Comparison of ENCODE assay signal across 8 cellular contexts in genomic region chr20:653110-653589, GRCh38. TPM values are rescaled to one million over a fixed set of nuclear protein-coding genes. Genes with fewer than 3 reads are reported as not detected.
DNase-seq lines count a peak whose midpoint lies in the region; ATAC-seq, FAIRE-seq and TF ChIP-seq lines count a peak whose summit lies in the region.

SRXN1 (minus strand) TSS chr20:653200; CDS start chr20:653185, 15 bp downstream.

- H3K27ac ChIP-seq in DOHH2 (ENCODE audit: low read depth, low read length) (no peak within 1 kb of the TSS), pancreas (peak within 1 kb of the TSS; percentile 55 to 70 (median 62)), thyroid gland (peak within 1 kb of the TSS; percentile 73 to 88 (median 81))

- H3K9me3 Mint-ChIP-seq in activated naive CD8-positive, alpha-beta T cell (ENCODE audit: low read depth) = no peaks in the 10 kb centered on the region

- TF ChIP-seq POLR2A in thyroid gland (IDR thresholded peaks at IDR 0.05) = peak; percentile 30 to 78

- FAIRE-seq in pancreas (lab: Jason Lieb, UNC) = no peak

- H3K4me1 Mint-ChIP-seq in activated naive CD8-positive, alpha-beta T cell (ENCODE audit: low read depth) = peaks cover 27% of the 10 kb centered on the region

- H3K9me2 ChIP-seq in DOHH2 (replicated peaks; ENCODE audit: control insufficient read depth, low read length) = no peaks in the 10 kb centered on the region

- WGBS in pancreas, 2 donors = 1 to 2% methylated on average over 57 to 74 of the region's 74 CpGs
- WGBS in thyroid gland, 2 donors = 2 to 10% methylated on average over 4 to 12 of the region's 74 CpGs

- peak within 1 kb of the TSS; percentile 76 for H3K4me2 ChIP-seq in DOHH2 (ENCODE audit: low read length)

- peaks cover 12% of the 10 kb centered on the region for H3K27me3 ChIP-seq in DOHH2 (ENCODE audit: control insufficient read depth, low read length)
- no peaks in the 10 kb centered on the region for H3K27me3 ChIP-seq in pancreas
- no peaks in the 10 kb centered on the region for H3K27me3 ChIP-seq in thyroid gland

- H3F3A ChIP-seq in DOHH2 (ENCODE audit: control insufficient read depth, insufficient read depth) = no peaks in the 10 kb centered on the region

- H3K27me3 Mint-ChIP-seq in activated naive CD8-positive, alpha-beta T cell = peaks cover 10% of the 10 kb centered on the region

- peak within 1 kb of the TSS; percentile 83 for H3K27ac Mint-ChIP-seq in activated naive CD8-positive, alpha-beta T cell

- H3K36me3 ChIP-seq in DOHH2 (ENCODE audit: control insufficient read depth, low read length) (peaks cover 20% of the 10 kb centered on the region), pancreas (peaks cover 0 to 7% (median 5%) of the 10 kb centered on the region in 3 donors), thyroid gland (peaks cover 13 to 21% of the 10 kb centered on the region in 2 donors)

- TF ChIP-seq CTCF in DOHH2 (IDR thresholded peaks at IDR 0.05; ENCODE audit: low read depth, low read length, poor library complexity, severe bottlenecking) (peak; percentile 77), pancreas (IDR thresholded peaks at IDR 0.05) (peak; percentile 13 to 45 (median 38)), thyroid gland (IDR thresholded peaks at IDR 0.05) (peak in 4 of 6 experiments; percentile 30 to 65 (median 55))

- H3K9me3 ChIP-seq in DOHH2 (ENCODE audit: control insufficient read depth, insufficient read depth, low read length) (no peaks in the 10 kb centered on the region), pancreas (no peaks in the 10 kb centered on the region), thyroid gland (no peaks in the 10 kb centered on the region)

- peak within 1 kb of the TSS; percentile 89 for H3K4me3 Mint-ChIP-seq in activated naive CD8-positive, alpha-beta T cell

- H4K20me1 ChIP-seq in DOHH2 (ENCODE audit: control insufficient read depth, insufficient read depth, low read depth, low read length) = no peaks in the 10 kb centered on the region

- H3K4me3 ChIP-seq in DOHH2 (ENCODE audit: low read length) (peak within 1 kb of the TSS; percentile 81), pancreas (peak within 1 kb of the TSS; percentile 44 to 77 (median 67)), thyroid gland (replicated peaks in 1 of 3) (peak within 1 kb of the TSS; percentile 36 to 77 (median 55))

- peaks cover 19% of the 10 kb centered on the region for H3K4me1 ChIP-seq in DOHH2 (ENCODE audit: control insufficient read depth, low read length)
- H3K4me1 ChIP-seq in pancreas = peaks cover 0 to 7% (median 0%) of the 10 kb centered on the region in 3 donors
- H3K4me1 ChIP-seq in thyroid gland = peaks cover 12 to 19% of the 10 kb centered on the region in 2 donors

- DNase-seq in HuH-7.5 (ENCODE audit: low spot score) = peak; percentile 94
- DNase-seq in head of caudate nucleus = peak; percentile 28 to 93 (median 81)
- peak; percentile 89 to 96 (median 92) for DNase-seq in pancreas
- peak; percentile 93 to 94 for DNase-seq in thyroid gland

- ATAC-seq in GM21447 (IDR thresholded peaks at IDR 0.05; ENCODE audit: unreplicated experiment) (peak; percentile 74), SK-N-SH treated with all-trans-retinoic acid at 6 μM for 48 hours (peak; percentile 93), pancreas (peak; percentile 95 to 98 (median 96))

- intact Hi-C loops in head of caudate nucleus (cut with DNase I) = no loop called here
- intact Hi-C loops in pancreas (cut with DNase I) = no loop called here
- intact Hi-C loops in thyroid gland (cut with DNase I) = no loop called here

- H3K36me3 Mint-ChIP-seq in activated naive CD8-positive, alpha-beta T cell = peaks cover 4% of the 10 kb centered on the region

- peaks cover 19% of the 10 kb centered on the region for H3K79me2 ChIP-seq in DOHH2 (ENCODE audit: control insufficient read depth, low read length)

TF ChIP-seq in SK-N-SH treated with all-trans-retinoic acid at 6 μM for 48 hours, 23 proteins besides CTCF, POLR2A, EP300 and RAD21:
- no peak for TF ChIP-seq ZNF565 (CRISPR knock-in tag; conservative IDR thresholded peaks at IDR 0.05; ENCODE audit: low read depth)
- TF ChIP-seq, protein P1, sequence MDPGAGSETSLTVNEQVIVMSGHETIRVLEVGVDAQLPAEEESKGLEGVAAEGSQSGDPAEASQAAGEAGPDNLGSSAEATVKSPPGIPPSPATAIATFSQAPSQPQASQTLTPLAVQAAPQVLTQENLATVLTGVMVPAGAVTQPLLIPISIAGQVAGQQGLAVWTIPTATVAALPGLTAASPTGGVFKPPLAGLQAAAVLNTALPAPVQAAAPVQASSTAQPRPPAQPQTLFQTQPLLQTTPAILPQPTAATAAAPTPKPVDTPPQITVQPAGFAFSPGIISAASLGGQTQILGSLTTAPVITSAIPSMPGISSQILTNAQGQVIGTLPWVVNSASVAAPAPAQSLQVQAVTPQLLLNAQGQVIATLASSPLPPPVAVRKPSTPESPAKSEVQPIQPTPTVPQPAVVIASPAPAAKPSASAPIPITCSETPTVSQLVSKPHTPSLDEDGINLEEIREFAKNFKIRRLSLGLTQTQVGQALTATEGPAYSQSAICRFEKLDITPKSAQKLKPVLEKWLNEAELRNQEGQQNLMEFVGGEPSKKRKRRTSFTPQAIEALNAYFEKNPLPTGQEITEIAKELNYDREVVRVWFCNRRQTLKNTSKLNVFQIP (CRISPR knock-in tag; IDR thresholded peaks at IDR 0.05; ENCODE audit: borderline replicate concordance, low read depth) = no peak
- no peak for TF ChIP-seq ZFP30 (CRISPR knock-in tag; IDR thresholded peaks at IDR 0.05)
- no peak for TF ChIP-seq TCF4 (CRISPR knock-in tag; IDR thresholded peaks at IDR 0.05; ENCODE audit: borderline replicate concordance)
- no peak for TF ChIP-seq ARNTL (CRISPR knock-in tag; IDR thresholded peaks at IDR 0.05; ENCODE audit: borderline replicate concordance, low read depth)
- no peak for TF ChIP-seq ZNF70 (CRISPR knock-in tag; IDR thresholded peaks at IDR 0.05)
- TF ChIP-seq, protein P2, sequence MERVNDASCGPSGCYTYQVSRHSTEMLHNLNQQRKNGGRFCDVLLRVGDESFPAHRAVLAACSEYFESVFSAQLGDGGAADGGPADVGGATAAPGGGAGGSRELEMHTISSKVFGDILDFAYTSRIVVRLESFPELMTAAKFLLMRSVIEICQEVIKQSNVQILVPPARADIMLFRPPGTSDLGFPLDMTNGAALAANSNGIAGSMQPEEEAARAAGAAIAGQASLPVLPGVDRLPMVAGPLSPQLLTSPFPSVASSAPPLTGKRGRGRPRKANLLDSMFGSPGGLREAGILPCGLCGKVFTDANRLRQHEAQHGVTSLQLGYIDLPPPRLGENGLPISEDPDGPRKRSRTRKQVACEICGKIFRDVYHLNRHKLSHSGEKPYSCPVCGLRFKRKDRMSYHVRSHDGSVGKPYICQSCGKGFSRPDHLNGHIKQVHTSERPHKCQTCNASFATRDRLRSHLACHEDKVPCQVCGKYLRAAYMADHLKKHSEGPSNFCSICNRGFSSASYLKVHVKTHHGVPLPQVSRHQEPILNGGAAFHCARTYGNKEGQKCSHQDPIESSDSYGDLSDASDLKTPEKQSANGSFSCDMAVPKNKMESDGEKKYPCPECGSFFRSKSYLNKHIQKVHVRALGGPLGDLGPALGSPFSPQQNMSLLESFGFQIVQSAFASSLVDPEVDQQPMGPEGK (CRISPR knock-in tag; IDR thresholded peaks at IDR 0.05; ENCODE audit: borderline replicate concordance) = no peak
- TF ChIP-seq GLIS3 (CRISPR knock-in tag; IDR thresholded peaks at IDR 0.05) = no peak

RNA-seq across cellular contexts. Expression of gene SRXN1, which starts in this region (rescaled TPM):
- total RNA-seq in pancreas (1 to 10 TPM; 5.6 to 9.4 (median 7.6) TPM), thyroid gland (100 to 1,000 TPM in 2 of 4 donors, 10 to 100 TPM in 2; 54.3 to 212 (median 135) TPM)
- 10 to 100 TPM in 1 of 2 donors, 1 to 10 TPM in 1; 4.5 to 10.5 TPM for polyA plus RNA-seq in pancreas

Comparison
In these comparisons a context has a peak if more than half of its experiments do, and no peak if none do; other contexts are left out.
1. RNA of gene SRXN1 (total RNA-seq): 54.3 to 212 TPM in thyroid gland; 5.6 to 9.4 TPM in pancreas; every median in the first group is over 4 times any median in the second.
2. Peak in every context shown above with its lines, with median percentiles within 50 percentile points of each other: H3K4me3 ChIP-seq, CTCF ChIP-seq, ATAC-seq and DNase-seq.